In the genomic region with DNA sequence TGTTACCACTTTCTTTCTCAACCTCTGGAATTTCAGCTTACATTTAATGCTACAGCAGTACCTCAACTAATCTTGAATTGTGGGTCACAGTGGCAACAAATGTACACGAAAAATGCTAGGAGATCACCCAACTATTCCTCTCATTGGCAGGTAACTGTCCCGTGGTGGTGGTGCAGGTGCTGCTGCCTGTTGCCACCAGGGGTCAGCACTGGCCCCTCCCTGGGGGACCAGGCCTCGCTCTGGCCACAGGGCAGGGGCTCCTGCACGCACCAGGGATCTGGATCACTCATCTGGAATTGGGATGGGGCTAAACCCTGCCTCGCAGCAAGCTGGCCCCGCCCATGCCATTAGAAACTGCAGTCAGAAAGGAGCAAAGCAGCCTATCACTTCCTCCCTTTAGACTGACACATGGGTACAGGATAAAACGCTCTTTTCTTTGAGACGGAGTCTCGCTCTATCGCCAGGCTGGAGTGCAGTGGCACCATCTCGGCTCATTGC, we compare ENCODE assay signal across 9 cellular contexts. TPM values are rescaled to one million over a fixed set of nuclear protein-coding genes. Genes with fewer than 3 reads are reported as not detected.
A peak's percentile ranks its signal among the peaks of the same experiment; 100 is the strongest.
DNase-seq lines count a peak whose midpoint lies in the region; ATAC-seq and TF ChIP-seq lines count a peak whose summit lies in the region.
"Had no signal": no experiment of that assay in that cellular context is flagged by ENCODE, and none has a peak within 500 bp of the region (broad histone marks: within the 10 kb centered on the region; RNA-seq: fewer than 3 reads in every experiment).

No MANE protein-coding gene starts in this region.

- 16 to 18% methylated on average over 11 of the region's 11 CpGs for WGBS in GM23248 (ENCODE audit: low coverage in 1 of 2, low lambda C conversion rate in 2 of 2, missing lambda C conversion rate in 2 of 2), 2 experiments

- intact Hi-C loops in left ventricle myocardium inferior (cut with micrococcal nuclease): no loop called here

- TF ChIP-seq CTCF in left ventricle myocardium inferior (IDR thresholded peaks at IDR 0.05; ENCODE audit: borderline replicate concordance): peak; percentile 94

- H3K27ac ChIP-seq in BLaER1 (peak overlapping the region; percentile 79; the same call in 1 of the 2 replicates), GM23248 (peak overlapping the region; percentile 74), SJCRH30 (no peak overlapping the region), left ventricle myocardium inferior (replicated peaks) (peak overlapping the region; percentile 26)

- in situ Hi-C loops in GM23248 (cut with MboI): no loop called here

- H3K9me3 ChIP-seq in BLaER1 (no peaks in the 10 kb centered on the region), GM23248 (ENCODE audit: low read depth) (no peaks in the 10 kb centered on the region), SJCRH30 (replicated peaks) (no peaks in the 10 kb centered on the region), left ventricle myocardium inferior (replicated peaks) (no peaks in the 10 kb centered on the region), skeletal muscle satellite cell (replicated peaks; ENCODE audit: low read length) (no peaks in the 10 kb centered on the region)

- H3K4me3 ChIP-seq in BLaER1 (no peak overlapping the region), GM23248 (no peak overlapping the region), SJCRH30 (no peak overlapping the region), left ventricle myocardium inferior (no peak overlapping the region), skeletal muscle satellite cell (ENCODE audit: low read length) (peak overlapping the region; percentile 43)
- H3K4me3 ChIP-seq: SK-N-MC had no signal

- no peak overlapping the region for H2AFZ ChIP-seq in GM23248

- no peak overlapping the region; the same call in 1 of the 2 replicates for H3K9ac ChIP-seq in BLaER1
- peak overlapping the region; percentile 39 for H3K9ac ChIP-seq in GM23248
- peak overlapping the region; percentile 44 for H3K9ac ChIP-seq in skeletal muscle satellite cell (ENCODE audit: low read depth, low read length)

- H3F3A ChIP-seq in GM23248 (ENCODE audit: insufficient read depth): peaks cover 40% of the 10 kb centered on the region

- H3K36me3 ChIP-seq in BLaER1: peaks cover 37% of the 10 kb centered on the region
- H3K36me3 ChIP-seq in GM23248 (ENCODE audit: low read depth): peaks cover 21% of the 10 kb centered on the region; the same call in 1 of the 2 replicates
- peaks cover 15% of the 10 kb centered on the region for H3K36me3 ChIP-seq in SJCRH30
- peaks cover 55% of the 10 kb centered on the region for H3K36me3 ChIP-seq in left ventricle myocardium inferior
- H3K36me3 ChIP-seq in skeletal muscle satellite cell (ENCODE audit: insufficient read depth, low read length): peaks cover 46% of the 10 kb centered on the region

- ATAC-seq in HG03571 (IDR thresholded peaks at IDR 0.05; ENCODE audit: unreplicated experiment): no peak

- H3K4me2 ChIP-seq in BLaER1 (peak overlapping the region; percentile 76), GM23248 (ENCODE audit: unreplicated experiment) (peak overlapping the region; percentile 19), skeletal muscle satellite cell (ENCODE audit: low read length) (peak overlapping the region; percentile 62)

- H3K27me3 ChIP-seq in BLaER1 (no peaks in the 10 kb centered on the region), GM23248 (replicated peaks; ENCODE audit: insufficient read depth) (no peaks in the 10 kb centered on the region), SJCRH30 (no peaks in the 10 kb centered on the region), left ventricle myocardium inferior (ENCODE audit: low read depth) (no peaks in the 10 kb centered on the region), skeletal muscle satellite cell (ENCODE audit: control insufficient read depth, insufficient read depth, low read length) (no peaks in the 10 kb centered on the region)

- no peaks in the 10 kb centered on the region for H3K79me2 ChIP-seq in GM23248 (ENCODE audit: insufficient read depth)

- DNase-seq in GM23248 (peak; percentile 90), SJCRH30 (peak; percentile 76 to 78), left ventricle myocardium inferior (peak; percentile 63), cortex of kidney (lab: John Stamatoyannopoulos, UW) (no peak)
- peak; percentile 21 for DNase-seq in activated naive CD8-positive, alpha-beta T cell treated with anti-CD3 and anti-CD28 coated beads, Interleukin-2, amount 50 U/mL, for 16 hours (ENCODE audit: low read depth, low spot score)

- H3K4me1 ChIP-seq in BLaER1: peaks cover 73% of the 10 kb centered on the region
- peaks cover 28% of the 10 kb centered on the region for H3K4me1 ChIP-seq in GM23248 (ENCODE audit: insufficient read depth)
- H3K4me1 ChIP-seq in SJCRH30: no peaks in the 10 kb centered on the region
- H3K4me1 ChIP-seq in left ventricle myocardium inferior: peaks cover 44% of the 10 kb centered on the region
- peaks cover 29% of the 10 kb centered on the region for H3K4me1 ChIP-seq in skeletal muscle satellite cell (ENCODE audit: control insufficient read depth, insufficient read depth, low read length)

- H3K9me2 ChIP-seq in GM23248 (ENCODE audit: insufficient read depth): no peaks in the 10 kb centered on the region

- peaks cover 33% of the 10 kb centered on the region for H4K20me1 ChIP-seq in BLaER1
- no peaks in the 10 kb centered on the region for H4K20me1 ChIP-seq in GM23248 (ENCODE audit: insufficient read depth)

RNA-seq across cellular contexts. Expression of a gene that starts 6.9 kb away (rescaled TPM):
- 32.8 and 35.5 TPM in 2 replicates for total RNA-seq in GM23248 (2014; rRNA removed; shearing (Covaris generic))
- polyA plus RNA-seq in GM23248 (2016; fragmentation: Nextera tagmentation; extraction: Ambion mirVana): 45.9 and 46.3 TPM in 2 replicates
- 74.8 and 75.8 TPM in 2 replicates for total RNA-seq in SJCRH30 (2014; rRNA removed; shearing (Covaris generic))
- 35.2 TPM for total RNA-seq in left ventricle myocardium inferior
- total RNA-seq in skeletal muscle satellite cell (2012; rRNA removed): 20.5 and 21.0 TPM in 2 replicates

RNA-seq across cellular contexts. Expression of a gene that starts 18.8 kb away (rescaled TPM):
- not detected in 2 replicates for total RNA-seq in GM23248 (2014; rRNA removed; shearing (Covaris generic))
- polyA plus RNA-seq in GM23248 (2016; fragmentation: Nextera tagmentation; extraction: Ambion mirVana): 0.62 TPM in 1 of 2 replicates, not detected in the other
- 0.51 and 1.2 TPM in 2 replicates for total RNA-seq in SJCRH30 (2014; rRNA removed; shearing (Covaris generic))
- 0.38 TPM for total RNA-seq in left ventricle myocardium inferior
- total RNA-seq in skeletal muscle satellite cell (2012; rRNA removed): 0.22 and 1.3 TPM in 2 replicates

RNA-seq across cellular contexts. Expression of a gene that starts 27.6 kb away (rescaled TPM):
- total RNA-seq in GM23248 (2014; rRNA removed; shearing (Covaris generic)): 314 and 378 TPM in 2 replicates
- polyA plus RNA-seq in GM23248 (2016; fragmentation: Nextera tagmentation; extraction: Ambion mirVana): 907 and 950 TPM in 2 replicates
- total RNA-seq in SJCRH30 (2014; rRNA removed; shearing (Covaris generic)): 71.1 and 73.9 TPM in 2 replicates
- 298 TPM for total RNA-seq in left ventricle myocardium inferior
- 56.8 and 86.9 TPM in 2 replicates for total RNA-seq in skeletal muscle satellite cell (2012; rRNA removed)

Comparison
In these comparisons a context has a peak if more than half of its experiments do, and no peak if none do; other contexts are left out.
1. H3K4me2 ChIP-seq: peak in every context shown above with its lines; median percentile 76 in BLaER1; 62 in skeletal muscle satellite cell; 19 in GM23248.